In genomic region chr21:30613836-30614235, GRCh38 we compare ENCODE assay signal across 1 cellular context.
TF ChIP-seq lines count a peak whose summit lies in the region.

KRTAP6-1 (minus strand) TSS chr21:30613930; CDS start chr21:30613904, 26 bp downstream.

TF ChIP-seq in GM12878, 131 proteins besides CTCF, POLR2A, EP300 and RAD21 (continued from another document):
- TF ChIP-seq SIX5 (IDR thresholded peaks at IDR 0.05; ENCODE audit: low read depth, low read length, severe bottlenecking), result no peak
- TF ChIP-seq CBX5 (IDR thresholded peaks at IDR 0.05; ENCODE audit: low read depth), result no peak
- no peak for TF ChIP-seq BACH1 (IDR thresholded peaks at IDR 0.05; ENCODE audit: borderline replicate concordance)
- no peak for TF ChIP-seq WRNIP1 (IDR thresholded peaks at IDR 0.05; ENCODE audit: borderline replicate concordance, low read depth, low read length)
